Comparison of ENCODE assay signal across 11 cellular contexts in the genomic region with DNA sequence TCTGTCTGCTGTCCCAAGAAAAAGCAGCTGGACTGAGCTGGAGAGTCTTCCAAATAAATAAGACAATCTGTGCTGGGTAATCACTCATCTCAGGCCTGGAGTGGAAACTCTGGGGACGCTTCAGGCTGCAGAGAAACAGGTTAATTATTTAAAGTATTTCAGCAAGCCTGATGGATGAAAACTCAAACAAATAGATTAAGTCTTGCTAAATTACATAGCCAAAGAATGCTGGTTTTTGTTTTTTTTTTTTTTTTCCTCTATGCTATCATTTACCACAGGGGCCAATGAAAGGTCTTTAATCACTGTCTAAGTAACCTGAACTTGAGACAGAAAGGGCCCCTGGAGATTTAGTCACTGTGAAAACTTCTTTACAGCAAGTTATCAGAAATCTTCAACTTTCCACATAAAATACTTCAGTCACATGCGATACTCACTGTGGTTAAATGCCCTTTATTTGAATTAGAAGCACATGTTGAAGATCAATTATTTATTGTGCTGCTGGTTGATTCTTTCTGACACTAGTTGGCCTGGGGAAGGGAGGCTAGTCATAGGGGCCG. TPM values are rescaled to one million over a fixed set of nuclear protein-coding genes. Genes with fewer than 3 reads are reported as not detected.
DNase-seq lines count a peak whose midpoint lies in the region; ATAC-seq and TF ChIP-seq lines count a peak whose summit lies in the region.
"Had no signal": no experiment of that assay in that cellular context is flagged by ENCODE, and none has a peak within 500 bp of the region (broad histone marks: within the 10 kb centered on the region; RNA-seq: fewer than 3 reads in every experiment).

No MANE protein-coding gene starts in this region.

- H3K27ac Mint-ChIP-seq in chondrocyte (ENCODE audit: unreplicated experiment), result peak overlapping the region; percentile 54
- H3K27ac Mint-ChIP-seq: activated CD4-positive, alpha-beta memory T cell treated with anti-CD3 and anti-CD28 coated beads, Interleukin-2, amount 10 ng/mL, durations not matched to agents 7 days and 5 days had no signal

- no peak overlapping the region for H3K4me3 Mint-ChIP-seq in chondrocyte (ENCODE audit: unreplicated experiment)
- H3K4me3 Mint-ChIP-seq: activated CD4-positive, alpha-beta memory T cell treated with anti-CD3 and anti-CD28 coated beads, Interleukin-2, amount 10 ng/mL, durations not matched to agents 7 days and 5 days had no signal

- DNase-seq in IMR-90, result no peak
- no peak for DNase-seq in chondrocyte (ENCODE audit: low spot score)
- DNase-seq in lower lobe of right lung, result no peak
- no peak for DNase-seq in transverse colon
- DNase-seq in UCSD-AML1 (lab: John Stamatoyannopoulos, UW; ENCODE audit: unreplicated experiment), result no peak
- DNase-seq: activated CD4-positive, alpha-beta memory T cell treated with anti-CD3 and anti-CD28 coated beads, Interleukin-2, amount 10 ng/mL, durations not matched to agents 7 days and 5 days; NCI-H1092 treated with DMSO at 0.1 percent for 48 hours had no signal

- peak; percentile 70 for ATAC-seq in IMR-90 (ENCODE audit: low read depth)
- no peak for ATAC-seq in lower lobe of right lung
- ATAC-seq in GM21528 (IDR thresholded peaks at IDR 0.05; ENCODE audit: low FRiP score, unreplicated experiment), result no peak
- ATAC-seq in HG02798 (IDR thresholded peaks at IDR 0.05; ENCODE audit: poor library complexity, unreplicated experiment), result no peak
- ATAC-seq in HG02973 (IDR thresholded peaks at IDR 0.05; ENCODE audit: unreplicated experiment), result no peak

- H3K36me3 Mint-ChIP-seq in chondrocyte (ENCODE audit: low read depth), result no peaks in the 10 kb centered on the region

- H3K27me3 Mint-ChIP-seq in chondrocyte (ENCODE audit: low read depth), result no peaks in the 10 kb centered on the region

- H3K56ac ChIP-seq in IMR-90 (ENCODE audit: extremely low read depth, insufficient read depth, low read length), result no peak overlapping the region

- H3K27ac ChIP-seq in IMR-90 (ENCODE audit: insufficient read depth, low read length) (peak overlapping the region; percentile 79; the same call in 1 of the 2 replicates), lower lobe of right lung (peak overlapping the region; percentile 76), transverse colon (peak overlapping the region; percentile 73 to 79 (median 76))
- H3K27ac ChIP-seq: cardiac muscle cell had no signal

- TF ChIP-seq POLR2A in IMR-90 (IDR thresholded peaks at IDR 0.05; ENCODE audit: low read depth, low read length), result no peak
- TF ChIP-seq POLR2A in transverse colon (IDR thresholded peaks at IDR 0.05), result no peak

- H3K18ac ChIP-seq in IMR-90 (ENCODE audit: low read depth, low read length), result peak overlapping the region; percentile 82

- in situ Hi-C loops in IMR-90 (cut with MboI; ENCODE audit: low sequenced_read_pairs), result no loop called here
- in situ Hi-C loops in transverse colon (cut with MboI; ENCODE audit: low pct_ligation_motif_present in 1 of 4, low pct_unique_long_range_greater_than_20kb in 1 of 4, low sequenced_read_pairs in 3 of 4), result no loop called here

- H4K20me1 ChIP-seq in IMR-90 (ENCODE audit: insufficient read depth, low read length), result no peaks in the 10 kb centered on the region

- H3K23ac ChIP-seq in IMR-90 (ENCODE audit: low read depth, low read length), result peak overlapping the region; percentile 23; the same call in 1 of the 2 replicates

- peak overlapping the region; percentile 91 for H2BK120ac ChIP-seq in IMR-90 (ENCODE audit: low read depth, low read length)

- peak overlapping the region; percentile 5 for H2AFZ ChIP-seq in IMR-90 (replicated peaks; ENCODE audit: low read length, poor library complexity)

- no peak overlapping the region for H3K4me3 ChIP-seq in IMR-90 (ENCODE audit: insufficient read depth, low read depth, low read length)
- peak overlapping the region; percentile 43 for H3K4me3 ChIP-seq in lower lobe of right lung
- no peak overlapping the region for H3K4me3 ChIP-seq in transverse colon
- H3K4me3 ChIP-seq: cardiac muscle cell had no signal

- H3K9me3 ChIP-seq in IMR-90 (ENCODE audit: control insufficient read depth, insufficient read depth, low read length) (no peaks in the 10 kb centered on the region; the same call in 1 of the 2 replicates), lower lobe of right lung (no peaks in the 10 kb centered on the region), transverse colon (no peaks in the 10 kb centered on the region)

- POLR2A ChIA-PET in IMR-90 (lab: Charles Lee; ENCODE audit: unreplicated experiment), result no interaction called here

- peak overlapping the region; percentile 95 for H4K5ac ChIP-seq in IMR-90 (ENCODE audit: low read depth, low read length)

- TF ChIP-seq EP300 in transverse colon (IDR thresholded peaks at IDR 0.05; ENCODE audit: low read depth), result no peak

- H3K36me3 ChIP-seq in IMR-90 (ENCODE audit: control insufficient read depth, insufficient read depth, low read length) (no peaks in the 10 kb centered on the region), lower lobe of right lung (no peaks in the 10 kb centered on the region), transverse colon (no peaks in the 10 kb centered on the region)
- H3K36me3 ChIP-seq: cardiac muscle cell had no signal

- H3K9ac ChIP-seq in IMR-90 (ENCODE audit: low read depth, low read length), result peak overlapping the region; percentile 66; the same call in 1 of the 2 replicates

- TF ChIP-seq CTCF in IMR-90 (conservative IDR thresholded peaks at IDR 0.05; ENCODE audit: low read depth, low read length) (no peak), chondrocyte (IDR thresholded peaks at IDR 0.05) (no peak), lower lobe of right lung (IDR thresholded peaks at IDR 0.05) (no peak), transverse colon (IDR thresholded peaks at IDR 0.05) (no peak)

- CTCF ChIA-PET in IMR-90 (lab: Yijun Ruan, JAX), result interaction anchor here (0.5 to 1.0 kb wide), 2 partner anchors 453 to 531 kb away, joined by 3 read pairs; no protein-coding TSS in a partner anchor

- H3K27me3 ChIP-seq in IMR-90 (ENCODE audit: control insufficient read depth, insufficient read depth, low read length) (no peaks in the 10 kb centered on the region), lower lobe of right lung (ENCODE audit: low read depth) (no peaks in the 10 kb centered on the region), transverse colon (no peaks in the 10 kb centered on the region)
- H3K27me3 ChIP-seq: cardiac muscle cell had no signal

- H4K8ac ChIP-seq in IMR-90 (ENCODE audit: low read depth in 2 of 2, low read length in 2 of 2), result peak overlapping the region; percentile 67 to 95; a peak in 3 of 4 replicates

- H3K14ac ChIP-seq in IMR-90 (replicated peaks; ENCODE audit: low read depth, low read length), result peak overlapping the region; percentile 63

- H3K9me1 ChIP-seq in IMR-90 (ENCODE audit: insufficient read depth, low read length), result no peaks in the 10 kb centered on the region

- dilution Hi-C loops in IMR-90 (cut with HindIII; ENCODE audit: low sequenced_read_pairs, unreplicated experiment), result no loop called here

- peak overlapping the region; percentile 84 for H4K91ac ChIP-seq in IMR-90 (ENCODE audit: insufficient read depth, low read depth, low read length)

- H2BK5ac ChIP-seq in IMR-90 (ENCODE audit: low read depth, low read length, poor library complexity, severe bottlenecking), result peak overlapping the region; percentile 94

- peak overlapping the region; percentile 87 for H3K4ac ChIP-seq in IMR-90 (ENCODE audit: low read depth, low read length)

- H3K79me1 ChIP-seq in IMR-90 (ENCODE audit: low read depth in 1 of 2, low read length in 2 of 2), result no peaks in the 10 kb centered on the region

- H2BK15ac ChIP-seq in IMR-90 (ENCODE audit: low read depth, low read length), result peak overlapping the region; percentile 82; the same call in 2 of the 3 replicates

- H3K9me3 Mint-ChIP-seq in chondrocyte (ENCODE audit: low read depth), result no peaks in the 10 kb centered on the region
- H3K9me3 Mint-ChIP-seq: activated CD4-positive, alpha-beta memory T cell treated with anti-CD3 and anti-CD28 coated beads, Interleukin-2, amount 10 ng/mL, durations not matched to agents 7 days and 5 days had no signal

- no CpG with 5 or more reads among the region's 3 CpGs for WGBS in IMR-90 (ENCODE audit: extremely low coverage in 2 of 2, insufficient read length in 1 of 2), 2 experiments
- 72 to 82% methylated on average over 3 of the region's 3 CpGs for WGBS in transverse colon (ENCODE audit: low coverage in 1 of 2), 2 donors

- BruUV-seq in IMR-90 (replicated peaks; lab: Mats Ljungman, UMichigan), result no TSS peak

- H3K4me2 ChIP-seq in IMR-90 (ENCODE audit: low read depth, low read length), result peak overlapping the region; percentile 9; the same call in 1 of the 2 replicates

- peak overlapping the region; percentile 23 for H2AK9ac ChIP-seq in IMR-90 (replicated peaks; ENCODE audit: low read depth, low read length, poor library complexity)

- no peak for TF ChIP-seq RAD21 in IMR-90 (IDR thresholded peaks at IDR 0.05; ENCODE audit: low read length)

- H3K4me1 Mint-ChIP-seq in chondrocyte (ENCODE audit: low read depth), result peaks cover 20% of the 10 kb centered on the region

- H3K4me1 ChIP-seq in IMR-90 (ENCODE audit: control insufficient read depth, insufficient read depth, low read length) (peaks cover 14% of the 10 kb centered on the region), lower lobe of right lung (peaks cover 24% of the 10 kb centered on the region), transverse colon (peaks cover 3 to 40% (median 18%) of the 10 kb centered on the region in 4 donors)

- intact Hi-C loops in IMR-90 (cut with micrococcal nuclease), result loop anchor here (1.0 to 5.0 kb wide), 5 partner anchors 171 to 569 kb away; no protein-coding TSS in a partner anchor
- intact Hi-C loops in lower lobe of right lung (cut with DNase I), result no loop called here
- intact Hi-C loops in transverse colon (cut with DNase I; ENCODE audit: low total_unique reads), result loop anchor here (10.0 kb wide), 1 partner anchor 534 kb away; no protein-coding TSS in a partner anchor

- peak overlapping the region; percentile 88 for H2BK20ac ChIP-seq in IMR-90 (ENCODE audit: low read depth, low read length)

- H2AK5ac ChIP-seq in IMR-90 (ENCODE audit: low read depth, low read length), result 0 out of 2 replicates have a peak overlapping the region, but pooled peaks have one; percentile 67

TF ChIP-seq in IMR-90, 13 proteins besides CTCF, POLR2A, EP300 and RAD21 (continues in another document):
- TF ChIP-seq SMC3 (IDR thresholded peaks at IDR 0.05; ENCODE audit: low read depth, low read length) (no peak), CEBPB (IDR thresholded peaks at IDR 0.05; ENCODE audit: low read depth, low read length) (no peak)

RNA-seq across cellular contexts. Expression of gene KCNJ2, which starts 30.9 kb away (rescaled TPM):
- 5.8 and 8.6 TPM in 2 replicates for total RNA-seq in IMR-90 (2012; rRNA removed)
- 0.33 and 0.55 TPM in 2 replicates for polyA plus RNA-seq in IMR-90 (2012; rRNA removed)
- 0.37 and 0.51 TPM in 2 replicates for polyA plus RNA-seq in IMR-90 (2012; cell fraction: cytosol; rRNA removed)
- 0.21 and 1.1 TPM in 2 replicates for polyA plus RNA-seq in IMR-90 (2012; cell fraction: nucleus; rRNA removed; ENCODE audit: low replicate concordance)
- 0.07 TPM in 1 of 3 replicates, not detected in the others for total RNA-seq in chondrocyte
- 15.6 TPM for total RNA-seq in lower lobe of right lung
- 10 to 100 TPM; 15.4 to 37.4 (median 19.7) TPM for total RNA-seq in transverse colon
- total RNA-seq: activated CD4-positive, alpha-beta memory T cell treated with anti-CD3 and anti-CD28 coated beads, Interleukin-2, amount 10 ng/mL, durations not matched to agents 7 days and 5 days had no signal
- polyA plus RNA-seq: cardiac muscle cell had no signal
